Comparison of ENCODE assay signal across 1 cellular context in genomic region chr13:37059848-37060192, GRCh38.
TF ChIP-seq lines count a peak whose summit lies in the region.

No MANE protein-coding gene starts in this region.

TF ChIP-seq in WTC11, 78 proteins besides CTCF, POLR2A, EP300 and RAD21 (continued from another document):
- no peak for TF ChIP-seq ZNF281 (CRISPR knock-in tag; IDR thresholded peaks at IDR 0.05)
- TF ChIP-seq KAT7 (CRISPR knock-in tag; IDR thresholded peaks at IDR 0.05; ENCODE audit: borderline replicate concordance): no peak
- no peak; the same call in 1 of the 2 replicates for TF ChIP-seq PRDM15 (CRISPR knock-in tag; IDR thresholded peaks at IDR 0.05)
